ENCODE assay signal across 14 cellular contexts in genomic region chr9:77015291-77016048, GRCh38. TPM values are rescaled to one million over a fixed set of nuclear protein-coding genes. Genes with fewer than 3 reads are reported as not detected.
DNase-seq lines count a peak whose midpoint lies in the region; ATAC-seq, FAIRE-seq and TF ChIP-seq lines count a peak whose summit lies in the region.
"Had no signal": no experiment of that assay in that cellular context is flagged by ENCODE, and none has a peak within 500 bp of the region (broad histone marks: within the 10 kb centered on the region; RNA-seq: fewer than 3 reads in every experiment).

No MANE protein-coding gene starts in this region.

- WGBS in ectodermal cell, 2 experiments, result 2 to 3% methylated on average over 33 to 34 of the region's 34 CpGs

- H3K9me3 ChIP-seq in ectodermal cell (ENCODE audit: control insufficient read depth, low read length), result no peaks in the 10 kb centered on the region
- no peaks in the 10 kb centered on the region for H3K9me3 ChIP-seq in gastrocnemius medialis
- H3K9me3 ChIP-seq in upper lobe of right lung, result no peaks in the 10 kb centered on the region
- H3K9me3 ChIP-seq: pancreas, SJSA1, tibial nerve had no signal

- in situ Hi-C loops in gastrocnemius medialis (cut with MboI; ENCODE audit: low sequenced_read_pairs in 4 of 4), result no loop called here

- H3K4me3 ChIP-seq in ectodermal cell (ENCODE audit: insufficient read depth, low read depth, low read length) (peak overlapping the region; percentile 30), gastrocnemius medialis (peak overlapping the region; percentile 31 to 48 (median 38)), upper lobe of right lung (no peak overlapping the region)
- H3K4me3 ChIP-seq: BLaER1 treated with 17β-estradiol and CSF1 and Interleukin-3, amounts not matched to agents 10 nM and 100 nM; GM12878; pancreas; SJSA1; tibial nerve had no signal

- H3K27ac ChIP-seq in ectodermal cell (ENCODE audit: insufficient read depth, low read depth, low read length, poor library complexity, severe bottlenecking) (no peak overlapping the region), gastrocnemius medialis (no peak overlapping the region), upper lobe of right lung (no peak overlapping the region)
- H3K27ac ChIP-seq: BLaER1 treated with 17β-estradiol and CSF1 and Interleukin-3, amounts not matched to agents 10 nM and 100 nM; pancreas; SJSA1; tibial nerve had no signal

- H3K27me3 ChIP-seq in ectodermal cell (ENCODE audit: control insufficient read depth, insufficient read depth, low read length, poor library complexity, severe bottlenecking) (peaks cover 100% of the 10 kb centered on the region), gastrocnemius medialis (peaks cover 97 to 99% (median 99%) of the 10 kb centered on the region in 3 donors), upper lobe of right lung (peaks cover 97% of the 10 kb centered on the region)

- H3K36me3 Mint-ChIP-seq in activated CD8-positive, alpha-beta memory T cell treated with anti-CD3 and anti-CD28 coated beads, Interleukin-2, amount 10 ng/mL, durations not matched to agents 7 days and 5 days, result peaks cover 5% of the 10 kb centered on the region

- CTCF ChIA-PET in activated CD8-positive, alpha-beta memory T cell treated with anti-CD3 and anti-CD28 coated beads, Interleukin-2, amount 10 ng/mL, durations not matched to agents 7 days and 5 days (lab: Charles Lee), result interaction anchor here (1.2 to 1.5 kb wide), 2 partner anchors 9 to 18 kb away, joined by 3 read pairs; no protein-coding TSS in a partner anchor

- TF ChIP-seq CTCF in gastrocnemius medialis (IDR thresholded peaks at IDR 0.05 in 4 of 5, conservative IDR thresholded peaks at IDR 0.05 in 1 of 5), result no peak
- no peak for TF ChIP-seq CTCF in upper lobe of right lung (IDR thresholded peaks at IDR 0.05)

- H3K36me3 ChIP-seq in ectodermal cell (ENCODE audit: control insufficient read depth, insufficient read depth, low read length) (no peaks in the 10 kb centered on the region), gastrocnemius medialis (no peaks in the 10 kb centered on the region), upper lobe of right lung (no peaks in the 10 kb centered on the region)
- H3K36me3 ChIP-seq: BLaER1 treated with 17β-estradiol and CSF1 and Interleukin-3, amounts not matched to agents 10 nM and 100 nM; pancreas; SJSA1; tibial nerve had no signal

- H3K27me3 Mint-ChIP-seq in activated CD8-positive, alpha-beta memory T cell treated with anti-CD3 and anti-CD28 coated beads, Interleukin-2, amount 10 ng/mL, durations not matched to agents 7 days and 5 days, result peaks cover 92% of the 10 kb centered on the region

- FAIRE-seq in GM12892 (lab: Jason Lieb, UNC), result no peak
- FAIRE-seq: GM12878, pancreas had no signal

- H3K4me1 Mint-ChIP-seq in activated CD8-positive, alpha-beta memory T cell treated with anti-CD3 and anti-CD28 coated beads, Interleukin-2, amount 10 ng/mL, durations not matched to agents 7 days and 5 days, result peaks cover 7% of the 10 kb centered on the region

- no peak for TF ChIP-seq POLR2A in gastrocnemius medialis (IDR thresholded peaks at IDR 0.05)
- TF ChIP-seq POLR2A in GM12892 (IDR thresholded peaks at IDR 0.05; ENCODE audit: low read depth, low read length), result no peak

- intact Hi-C loops in gastrocnemius medialis (cut with DNase I; ENCODE audit: low total_unique reads), result no loop called here
- intact Hi-C loops in upper lobe of right lung (cut with DNase I), result no loop called here

- H3K27ac Mint-ChIP-seq in activated CD8-positive, alpha-beta memory T cell treated with anti-CD3 and anti-CD28 coated beads, Interleukin-2, amount 10 ng/mL, durations not matched to agents 7 days and 5 days, result peak overlapping the region; percentile 65

- no peak for ATAC-seq in activated CD8-positive, alpha-beta memory T cell treated with anti-CD3 and anti-CD28 coated beads, Interleukin-2, amount 10 ng/mL, durations not matched to agents 7 days and 5 days
- ATAC-seq in gastrocnemius medialis (no peak), upper lobe of right lung (no peak)
- ATAC-seq: GM12878 had no signal

- H3K4me1 ChIP-seq in ectodermal cell (ENCODE audit: control insufficient read depth, insufficient read depth, low read length) (peaks cover 23% of the 10 kb centered on the region), gastrocnemius medialis (peaks cover 36 to 37% of the 10 kb centered on the region in 2 donors), upper lobe of right lung (peaks cover 11% of the 10 kb centered on the region)
- H3K4me1 ChIP-seq: BLaER1 treated with 17β-estradiol and CSF1 and Interleukin-3, amounts not matched to agents 10 nM and 100 nM; SJSA1 had no signal

- no peak overlapping the region for H3K4me3 Mint-ChIP-seq in activated CD8-positive, alpha-beta memory T cell treated with anti-CD3 and anti-CD28 coated beads, Interleukin-2, amount 10 ng/mL, durations not matched to agents 7 days and 5 days

- no peaks in the 10 kb centered on the region for H3K9me3 Mint-ChIP-seq in activated CD8-positive, alpha-beta memory T cell treated with anti-CD3 and anti-CD28 coated beads, Interleukin-2, amount 10 ng/mL, durations not matched to agents 7 days and 5 days (ENCODE audit: low read depth)

- no peak for DNase-seq in activated CD8-positive, alpha-beta memory T cell treated with anti-CD3 and anti-CD28 coated beads, Interleukin-2, amount 10 ng/mL, durations not matched to agents 7 days and 5 days
- no peak for DNase-seq in activated CD8-positive, alpha-beta memory T cell treated with anti-CD3 and anti-CD28 coated beads for 24 hours
- DNase-seq in NCI-H1105 treated with DMSO at 0.1 percent for 48 hours (lab: John Stamatoyannopoulos, UW), result peak; percentile 97
- no peak for DNase-seq in gastrocnemius medialis
- no peak for DNase-seq in GM12892 (ENCODE audit: insufficient read length)
- DNase-seq in upper lobe of right lung, result no peak
- no peak for DNase-seq in GM19238 (ENCODE audit: insufficient read length, low spot score)

RNA-seq across cellular contexts. Expression of gene FOXB2, which starts 4.0 kb away (rescaled TPM):
- not detected for total RNA-seq in activated CD8-positive, alpha-beta memory T cell treated with anti-CD3 and anti-CD28 coated beads, Interleukin-2, amount 10 ng/mL, durations not matched to agents 7 days and 5 days
- polyA plus RNA-seq in ectodermal cell (2013, experiment 1 of 4), result not detected
- not detected for polyA plus RNA-seq in ectodermal cell (2013, experiment 2 of 4)
- not detected for polyA plus RNA-seq in ectodermal cell (2013, experiment 3 of 4)
- not detected for polyA plus RNA-seq in ectodermal cell (2013, experiment 4 of 4)
- total RNA-seq in gastrocnemius medialis (not detected), upper lobe of right lung (not detected)
- polyA plus RNA-seq in GM12892 (2012; ENCODE audit: missing spikeins), result not detected
- total RNA-seq: fibroblast of lung, GM12878, pancreas, SJSA1, tibial nerve had no signal
- polyA plus RNA-seq: fibroblast of lung, GM12878, pancreas had no signal
